ENCODE assay signal across 2 cellular contexts in the genomic region with DNA sequence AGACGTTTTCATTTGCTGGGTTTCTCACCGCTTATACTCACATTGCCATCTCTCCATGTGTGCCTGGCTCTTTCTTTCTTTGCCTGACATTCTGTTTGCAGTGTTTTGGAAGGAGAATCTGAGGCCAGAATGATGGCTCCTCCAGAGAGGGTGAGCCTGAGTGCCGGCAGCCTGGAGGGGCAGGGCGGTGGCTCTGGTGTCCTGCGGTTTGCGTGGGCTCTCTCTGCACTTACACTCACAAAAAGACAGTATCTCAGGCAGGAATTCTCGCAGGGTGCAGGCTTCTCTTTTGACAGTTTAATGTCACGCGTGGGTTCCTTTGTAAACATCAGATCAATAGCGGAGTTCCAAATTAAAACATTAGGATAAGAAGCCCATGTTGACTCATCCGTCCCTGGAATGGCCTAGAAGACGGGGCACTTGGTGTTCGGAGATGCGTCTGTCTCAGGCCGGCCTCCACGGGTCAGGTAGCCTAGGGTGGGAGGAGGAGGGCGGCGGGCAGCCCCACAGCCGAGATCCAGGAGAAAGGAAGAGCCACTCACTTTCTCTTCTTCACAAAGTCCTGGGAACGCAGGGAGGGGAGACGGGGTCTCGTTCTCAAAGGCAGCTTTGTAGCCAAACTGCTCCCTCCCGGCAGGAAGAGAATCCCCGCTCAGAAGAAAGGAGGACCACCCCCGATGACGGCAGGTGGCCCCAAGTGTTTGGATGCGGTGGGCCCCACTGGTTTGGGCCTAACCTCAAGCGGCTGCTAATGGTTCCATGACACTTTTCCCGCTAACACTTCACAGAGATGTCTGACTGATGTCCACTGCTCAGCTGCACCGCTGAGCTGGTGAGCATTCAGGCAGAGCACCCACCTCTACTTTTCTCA. TPM values are rescaled to one million over a fixed set of nuclear protein-coding genes. Genes with fewer than 3 reads are reported as not detected.
"Had no signal": no experiment of that assay in that cellular context is flagged by ENCODE, and none has a peak within 500 bp of the region (broad histone marks: within the 10 kb centered on the region; RNA-seq: fewer than 3 reads in every experiment).

No MANE protein-coding gene starts in this region.

RNA-seq across cellular contexts. Expression of a gene that starts 44.0 kb away (rescaled TPM):
- total RNA-seq: T-helper 2 cell treated with Interferon-gamma antibody and Interleukin-4, amounts not matched to agents 100 ng/mL and 5 ng/mL, for 36 hours had no signal
- polyA plus RNA-seq: naive thymus-derived CD4-positive, alpha-beta T cell had no signal
